14 cellular contexts compared by ENCODE assay signal in genomic region chr12:52872644-52873384, GRCh38. TPM values are rescaled to one million over a fixed set of nuclear protein-coding genes. Genes with fewer than 3 reads are reported as not detected.
DNase-seq lines count a peak whose midpoint lies in the region; ATAC-seq and TF ChIP-seq lines count a peak whose summit lies in the region.
"Had no signal": no experiment of that assay in that cellular context is flagged by ENCODE, and none has a peak within 500 bp of the region (broad histone marks: within the 10 kb centered on the region; RNA-seq: fewer than 3 reads in every experiment).

No MANE protein-coding gene starts in this region.

- DNase-seq in CD8-positive, alpha-beta T cell = no peak
- DNase-seq in chondrocyte (ENCODE audit: low spot score) (no peak), neural crest cell (ENCODE audit: low read depth, low spot score) (no peak), activated gamma-delta T cell (lab: John Stamatoyannopoulos, UW) (no peak)
- DNase-seq: activated T-cell treated with anti-CD3 and anti-CD28 coated beads, Interleukin-2, amount 50 U/mL, for 48 hours; foreskin melanocyte; GOT3; NCI-H526 treated with DMSO at 0.1 percent for 48 hours had no signal

- H3K27me3 Mint-ChIP-seq in CD8-positive, alpha-beta T cell (ENCODE audit: low read depth) = no peaks in the 10 kb centered on the region
- H3K27me3 Mint-ChIP-seq in IgD-negative memory B cell (peaks cover 6% of the 10 kb centered on the region), chondrocyte (ENCODE audit: low read depth) (no peaks in the 10 kb centered on the region), neural crest cell (ENCODE audit: low read depth) (peaks cover 34% of the 10 kb centered on the region)

- CTCF ChIA-PET in CD8-positive, alpha-beta T cell (lab: Charles Lee) = interaction anchor here (0.6 to 22.6 kb wide), 10 partner anchors 9 to 545 kb away, joined by 3 to 950 read pairs (median 4); partner anchors contain the start of gene KRT74

- H3K4me1 Mint-ChIP-seq in CD8-positive, alpha-beta T cell (ENCODE audit: low read depth) = peaks cover 23% of the 10 kb centered on the region
- peaks cover 14 to 16% (median 14%) of the 10 kb centered on the region in 3 donors for H3K4me1 Mint-ChIP-seq in IgD-negative memory B cell
- H3K4me1 Mint-ChIP-seq in chondrocyte (ENCODE audit: low read depth) = peaks cover 64% of the 10 kb centered on the region
- H3K4me1 Mint-ChIP-seq in neural crest cell = peaks cover 19% of the 10 kb centered on the region

- no peaks in the 10 kb centered on the region for H3K27me3 ChIP-seq in CD8-positive, alpha-beta T cell (ENCODE audit: insufficient read depth, low read length)

- intact Hi-C loops in CD8-positive, alpha-beta T cell (cut with DNase I, micrococcal nuclease) = loop anchor here (5.0 to 10.0 kb wide), 4 partner anchors 178 to 721 kb away; no protein-coding TSS in a partner anchor

- H3K27ac ChIP-seq in CD8-positive, alpha-beta T cell (ENCODE audit: low read depth, low read length) = no peak overlapping the region

- no peak overlapping the region for H3K27ac Mint-ChIP-seq in CD8-positive, alpha-beta T cell
- peak overlapping the region in 1 of 3 donors; percentile 76 for H3K27ac Mint-ChIP-seq in IgD-negative memory B cell
- H3K27ac Mint-ChIP-seq in chondrocyte (ENCODE audit: unreplicated experiment) = peak overlapping the region; percentile 98
- H3K27ac Mint-ChIP-seq in neural crest cell (ENCODE audit: unreplicated experiment) = no peak overlapping the region

- no peak for ATAC-seq in CD8-positive, alpha-beta T cell
- no peak for ATAC-seq in HG03354 (IDR thresholded peaks at IDR 0.05; ENCODE audit: poor library complexity, severe bottlenecking, unreplicated experiment)
- ATAC-seq in HG03139 (IDR thresholded peaks at IDR 0.05; ENCODE audit: unreplicated experiment) = no peak
- no peak for ATAC-seq in GM19035 (IDR thresholded peaks at IDR 0.05; ENCODE audit: unreplicated experiment)

- TF ChIP-seq CTCF in CD8-positive, alpha-beta T cell (IDR thresholded peaks at IDR 0.05) = no peak
- TF ChIP-seq CTCF in chondrocyte (IDR thresholded peaks at IDR 0.05) (no peak), neural crest cell (conservative IDR thresholded peaks at IDR 0.05) (no peak)

- no peaks in the 10 kb centered on the region for H3K9me3 Mint-ChIP-seq in CD8-positive, alpha-beta T cell
- H3K9me3 Mint-ChIP-seq in IgD-negative memory B cell (no peaks in the 10 kb centered on the region), chondrocyte (ENCODE audit: low read depth) (no peaks in the 10 kb centered on the region), neural crest cell (no peaks in the 10 kb centered on the region)

- no peaks in the 10 kb centered on the region for H3K36me3 Mint-ChIP-seq in CD8-positive, alpha-beta T cell
- H3K36me3 Mint-ChIP-seq in IgD-negative memory B cell (no peaks in the 10 kb centered on the region), chondrocyte (ENCODE audit: low read depth) (no peaks in the 10 kb centered on the region), neural crest cell (ENCODE audit: low read depth) (no peaks in the 10 kb centered on the region)

- H3K9me3 ChIP-seq in CD8-positive, alpha-beta T cell (ENCODE audit: low read length) = no peaks in the 10 kb centered on the region

- H3K4me3 Mint-ChIP-seq in CD8-positive, alpha-beta T cell = peak overlapping the region; percentile 82
- peak overlapping the region; percentile 65 to 91 (median 88) for H3K4me3 Mint-ChIP-seq in IgD-negative memory B cell
- no peak overlapping the region for H3K4me3 Mint-ChIP-seq in chondrocyte (ENCODE audit: unreplicated experiment)
- H3K4me3 Mint-ChIP-seq in neural crest cell = peak overlapping the region; percentile 60

- peaks cover 24% of the 10 kb centered on the region for H3K4me1 ChIP-seq in CD8-positive, alpha-beta T cell (ENCODE audit: insufficient read depth, low read length)

- POLR2A ChIA-PET in CD8-positive, alpha-beta T cell (lab: Charles Lee) = interaction anchor here (1.6 to 2.0 kb wide), 2 partner anchors 185 to 291 kb away, joined by 3 to 8 read pairs; no protein-coding TSS in a partner anchor

- no peaks in the 10 kb centered on the region for H3K36me3 ChIP-seq in CD8-positive, alpha-beta T cell (ENCODE audit: insufficient read depth, low read length)

- no peak overlapping the region for H3K4me3 ChIP-seq in CD8-positive, alpha-beta T cell (ENCODE audit: low read depth, low read length)
- H3K4me3 ChIP-seq: lung had no signal

RNA-seq across cellular contexts. Expression of gene KRT78, which starts 24.0 kb away (rescaled TPM):
- not detected for total RNA-seq in CD8-positive, alpha-beta T cell
- not detected for polyA plus RNA-seq in IgD-negative memory B cell
- not detected in 3 replicates for total RNA-seq in chondrocyte
- total RNA-seq in neural crest cell = not detected in 2 replicates
- total RNA-seq: lung, sciatic nerve had no signal

RNA-seq across cellular contexts. Expression of gene KRT8, which starts 32.1 kb away (rescaled TPM):
- total RNA-seq in CD8-positive, alpha-beta T cell = under 1 TPM; 0.42 to 0.57 TPM
- polyA plus RNA-seq in IgD-negative memory B cell = not detected
- total RNA-seq in chondrocyte = 11.3 to 15.7 TPM (median 13.0 TPM) in 3 replicates
- 8.3 and 10.3 TPM in 2 replicates for total RNA-seq in neural crest cell

RNA-seq across cellular contexts. Expression of gene KRT79, which starts 38.7 kb away (rescaled TPM):
- not detected for total RNA-seq in CD8-positive, alpha-beta T cell
- not detected for polyA plus RNA-seq in IgD-negative memory B cell
- total RNA-seq in chondrocyte (0.10 to 0.31 TPM (median 0.19 TPM) in 3 replicates), neural crest cell (not detected in 2 replicates)
- total RNA-seq: sciatic nerve had no signal

RNA-seq across cellular contexts. Expression of gene KRT4, which starts 58.9 kb away (rescaled TPM):
- not detected for total RNA-seq in CD8-positive, alpha-beta T cell
- not detected for polyA plus RNA-seq in IgD-negative memory B cell
- total RNA-seq in chondrocyte (0.41 to 0.90 TPM in 2 of 3 replicates, not detected in the other), neural crest cell (not detected in 2 replicates)
- total RNA-seq: sciatic nerve had no signal
